6 cellular contexts compared by ENCODE assay signal in the genomic region with DNA sequence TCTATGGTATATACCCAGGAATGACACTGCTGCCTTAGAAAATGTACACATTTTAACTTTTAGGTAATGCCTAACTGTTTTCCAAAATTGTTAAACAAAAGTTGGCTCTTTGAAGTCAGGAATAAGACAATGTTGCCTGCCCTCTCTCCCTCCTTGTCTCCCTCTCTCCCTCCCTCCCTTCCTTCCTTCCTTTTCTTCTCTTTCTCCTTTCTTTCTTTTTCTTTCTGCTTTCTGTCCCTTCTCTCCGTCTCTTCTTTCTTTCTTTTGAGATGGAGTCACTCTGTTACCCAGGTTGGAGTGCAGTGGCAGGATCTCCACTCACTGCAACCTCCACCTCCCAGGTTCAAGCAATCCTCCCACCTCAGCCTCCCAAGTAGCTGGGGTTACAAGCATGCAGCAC.
"Had no signal": no experiment of that assay in that cellular context is flagged by ENCODE, and none has a peak within 500 bp of the region (broad histone marks: within the 10 kb centered on the region; RNA-seq: fewer than 3 reads in every experiment).

No MANE protein-coding gene starts in this region.

- ATAC-seq: GM23338 had no signal

- H3K4me3 Mint-ChIP-seq: GM23338, H9 had no signal

- DNase-seq: H9, HCEC 1CT, IMR-90, Karpas-422, KBM-7 had no signal

- H3K27ac Mint-ChIP-seq: GM23338 had no signal
